ENCODE assay signal across 1 cellular context in genomic region chr1:92096317-92096716, GRCh38.
TF ChIP-seq lines count a peak whose summit lies in the region.

No MANE protein-coding gene starts in this region.

TF ChIP-seq in K562, 482 proteins besides CTCF, POLR2A, EP300 and RAD21:
- TF ChIP-seq MAFG (tag; conservative IDR thresholded peaks at IDR 0.05) (peak; percentile 30), TRIM24 (IDR thresholded peaks at IDR 0.05) (peak; percentile 35 to 44; a peak in 2 of 4 replicates), ZNF644 (tag; IDR thresholded peaks at IDR 0.05; ENCODE audit: low read depth) (no peak), IRF1 (CRISPR knock-in tag; IDR thresholded peaks at IDR 0.05; ENCODE audit: borderline replicate concordance) (no peak), CEBPG (CRISPR knock-in tag; IDR thresholded peaks at IDR 0.05) (no peak), CEBPG (tag; conservative IDR thresholded peaks at IDR 0.05 in 1 of 2, IDR thresholded peaks at IDR 0.05 in 1 of 2) (peak in 1 of 2 experiments; percentile 80; a peak in 2 of 4 replicates), MEF2A (IDR thresholded peaks at IDR 0.05; ENCODE audit: control insufficient read depth, low read depth, low read length) (no peak), NFE2 (IDR thresholded peaks at IDR 0.05; ENCODE audit: low read depth) (peak; percentile 46), ZNF384 (IDR thresholded peaks at IDR 0.05; ENCODE audit: low read depth, low read length) (peak; percentile 48; the same call in 1 of the 2 replicates)
